3 cellular contexts compared by ENCODE assay signal in genomic region chr2:97023893-97024182, GRCh38. TPM values are rescaled to one million over a fixed set of nuclear protein-coding genes. Genes with fewer than 3 reads are reported as not detected.
"Had no signal": no experiment of that assay in that cellular context is flagged by ENCODE, and none has a peak within 500 bp of the region (broad histone marks: within the 10 kb centered on the region; RNA-seq: fewer than 3 reads in every experiment).

No MANE protein-coding gene starts in this region.

RNA-seq across cellular contexts. Expression of gene FAM178B, which starts 37.5 kb away (rescaled TPM):
- total RNA-seq: ascending aorta, HepG2, NCI-H460 had no signal
